In genomic region chr9:136305822-136306690, GRCh38 we compare ENCODE assay signal across 14 cellular contexts. TPM values are rescaled to one million over a fixed set of nuclear protein-coding genes. Genes with fewer than 3 reads are reported as not detected.
DNase-seq lines count a peak whose midpoint lies in the region; ATAC-seq and TF ChIP-seq lines count a peak whose summit lies in the region.
"Had no signal": no experiment of that assay in that cellular context is flagged by ENCODE, and none has a peak within 500 bp of the region (broad histone marks: within the 10 kb centered on the region; RNA-seq: fewer than 3 reads in every experiment).

No MANE protein-coding gene starts in this region.

- H3F3A ChIP-seq in GM23338 (replicated peaks; ENCODE audit: low read depth) = peaks cover 22% of the 10 kb centered on the region

- no peaks in the 10 kb centered on the region for H3K36me3 ChIP-seq in GM23338 (ENCODE audit: insufficient read depth)
- H3K36me3 ChIP-seq in mesendoderm (ENCODE audit: control insufficient read depth, insufficient read depth, low read length) = no peaks in the 10 kb centered on the region
- H3K36me3 ChIP-seq: ascending aorta, thyroid gland had no signal

- CTCF ChIA-PET in activated CD8-positive, alpha-beta T cell treated with anti-CD3 and anti-CD28 coated beads, Interleukin-2, amount 10 ng/mL, durations not matched to agents 7 days and 5 days (lab: Charles Lee) = no interaction called here

- H3K23ac ChIP-seq in mesendoderm (ENCODE audit: low read length) = no peak overlapping the region

- H3K18ac ChIP-seq in mesendoderm (ENCODE audit: low read length) = no peak overlapping the region

- H3K27me3 ChIP-seq in GM23338 (ENCODE audit: insufficient read depth) (no peaks in the 10 kb centered on the region), mesendoderm (ENCODE audit: insufficient read depth, low read length, poor library complexity) (no peaks in the 10 kb centered on the region)
- H3K27me3 ChIP-seq: thyroid gland had no signal

- H4K5ac ChIP-seq in mesendoderm (ENCODE audit: low read length) = no peak overlapping the region

- no peaks in the 10 kb centered on the region for H4K20me1 ChIP-seq in GM23338 (replicated peaks; ENCODE audit: insufficient read depth)

- TF ChIP-seq CTCF in GM23338 (conservative IDR thresholded peaks at IDR 0.05; ENCODE audit: low read depth in 2 of 2) = no peak

- H3K27ac Mint-ChIP-seq in GM23338 = no peak overlapping the region
- H3K27ac Mint-ChIP-seq in activated CD8-positive, alpha-beta T cell treated with anti-CD3 and anti-CD28 coated beads, Interleukin-2, amount 10 ng/mL, durations not matched to agents 7 days and 5 days = peak overlapping the region; percentile 8
- peak overlapping the region in 1 of 10 donors; percentile 31 for H3K27ac Mint-ChIP-seq in naive thymus-derived CD8-positive, alpha-beta T cell

- DNase-seq in DMS79 treated with DMSO at 0.1 percent for 48 hours (lab: John Stamatoyannopoulos, UW) = peak; percentile 9
- DNase-seq in DMS79 (lab: John Stamatoyannopoulos, UW) = no peak
- no peak for DNase-seq in GM23338 (ENCODE audit: low spot score)
- peak; percentile 30 for DNase-seq in activated CD8-positive, alpha-beta T cell treated with anti-CD3 and anti-CD28 coated beads, Interleukin-2, amount 10 ng/mL, durations not matched to agents 7 days and 5 days
- no peak for DNase-seq in naive thymus-derived CD8-positive, alpha-beta T cell
- no peak for DNase-seq in DMS114 treated with DMSO at 0.1 percent for 48 hours (lab: John Stamatoyannopoulos, UW; ENCODE audit: unreplicated experiment)
- no peak for DNase-seq in mesendoderm
- DNase-seq: activated T-cell treated with anti-CD3 and anti-CD28 coated beads for 4 hours, thyroid gland had no signal

- no peaks in the 10 kb centered on the region for H3K4me1 Mint-ChIP-seq in GM23338
- H3K4me1 Mint-ChIP-seq in activated CD8-positive, alpha-beta T cell treated with anti-CD3 and anti-CD28 coated beads, Interleukin-2, amount 10 ng/mL, durations not matched to agents 7 days and 5 days (ENCODE audit: low read depth) = peaks cover 5% of the 10 kb centered on the region
- peaks cover 0 to 7% (median 3%) of the 10 kb centered on the region in 4 donors for H3K4me1 Mint-ChIP-seq in naive thymus-derived CD8-positive, alpha-beta T cell

- no CpG with 5 or more reads among the region's 32 CpGs for WGBS in mesendoderm (ENCODE audit: extremely low coverage, insufficient coverage, low lambda C conversion rate)

- H2BK15ac ChIP-seq in mesendoderm (replicated peaks; ENCODE audit: low read depth) = no peak overlapping the region

- no peaks in the 10 kb centered on the region for H3K27me3 Mint-ChIP-seq in GM23338 (ENCODE audit: insufficient read depth, low read depth, poor library complexity)
- peaks cover 5% of the 10 kb centered on the region for H3K27me3 Mint-ChIP-seq in activated CD8-positive, alpha-beta T cell treated with anti-CD3 and anti-CD28 coated beads, Interleukin-2, amount 10 ng/mL, durations not matched to agents 7 days and 5 days (ENCODE audit: low read depth)
- peaks cover 0 to 4% (median 0%) of the 10 kb centered on the region in 5 donors for H3K27me3 Mint-ChIP-seq in naive thymus-derived CD8-positive, alpha-beta T cell

- H3K4me3 ChIP-seq in GM23338 = no peak overlapping the region
- no peak overlapping the region for H3K4me3 ChIP-seq in mesendoderm (ENCODE audit: low read length)
- H3K4me3 ChIP-seq: ascending aorta, coronary artery, thyroid gland had no signal

- no peak overlapping the region for H3K4me2 ChIP-seq in GM23338
- H3K4me2 ChIP-seq in mesendoderm (ENCODE audit: low read length) = no peak overlapping the region

- ATAC-seq in GM23338 (peak; percentile 13; the same call in 2 of the 3 replicates), GM18873 (IDR thresholded peaks at IDR 0.05; ENCODE audit: low FRiP score, unreplicated experiment) (no peak)
- peak; percentile 42 for ATAC-seq in activated CD8-positive, alpha-beta T cell treated with anti-CD3 and anti-CD28 coated beads, Interleukin-2, amount 10 ng/mL, durations not matched to agents 7 days and 5 days
- peak; percentile 33 to 41 for ATAC-seq in naive thymus-derived CD8-positive, alpha-beta T cell

- H4K8ac ChIP-seq in mesendoderm (ENCODE audit: low read depth, low read length) = no peak overlapping the region

- no peak overlapping the region for H3K4ac ChIP-seq in mesendoderm (ENCODE audit: low read depth, low read length)

- H2AK5ac ChIP-seq in mesendoderm (ENCODE audit: low read length) = no peak overlapping the region

- no peaks in the 10 kb centered on the region for H3K79me2 ChIP-seq in GM23338 (replicated peaks; ENCODE audit: insufficient read depth)
- H3K79me2 ChIP-seq in mesendoderm (ENCODE audit: control insufficient read depth, insufficient read depth, low read length) = no peaks in the 10 kb centered on the region

- POLR2A ChIA-PET in activated CD8-positive, alpha-beta T cell treated with anti-CD3 and anti-CD28 coated beads, Interleukin-2, amount 10 ng/mL, durations not matched to agents 7 days and 5 days (lab: Charles Lee) = no interaction called here
- POLR2A ChIA-PET in naive thymus-derived CD8-positive, alpha-beta T cell (lab: Charles Lee) = no interaction called here

- H2AFZ ChIP-seq in GM23338 = no peak overlapping the region

- H3K9me3 Mint-ChIP-seq in GM23338 = no peaks in the 10 kb centered on the region
- no peaks in the 10 kb centered on the region for H3K9me3 Mint-ChIP-seq in activated CD8-positive, alpha-beta T cell treated with anti-CD3 and anti-CD28 coated beads, Interleukin-2, amount 10 ng/mL, durations not matched to agents 7 days and 5 days (ENCODE audit: insufficient read depth)
- H3K9me3 Mint-ChIP-seq in naive thymus-derived CD8-positive, alpha-beta T cell = no peaks in the 10 kb centered on the region

- H3K79me1 ChIP-seq in mesendoderm (ENCODE audit: low read length) = no peaks in the 10 kb centered on the region

- no peak overlapping the region for H3K56ac ChIP-seq in mesendoderm (ENCODE audit: low read length)

- no peak overlapping the region for H2BK5ac ChIP-seq in mesendoderm (ENCODE audit: low read length)

- no peak overlapping the region for H3K27ac ChIP-seq in GM23338 (ENCODE audit: low read depth)
- no peak overlapping the region for H3K27ac ChIP-seq in mesendoderm (ENCODE audit: low read depth, low read length)
- H3K27ac ChIP-seq: 22Rv1, ascending aorta, coronary artery, thyroid gland, VCaP had no signal

- no peak overlapping the region for H3K9ac ChIP-seq in mesendoderm (ENCODE audit: low read length)

- H3K36me3 Mint-ChIP-seq in GM23338 (ENCODE audit: low read depth) = no peaks in the 10 kb centered on the region
- no peaks in the 10 kb centered on the region for H3K36me3 Mint-ChIP-seq in activated CD8-positive, alpha-beta T cell treated with anti-CD3 and anti-CD28 coated beads, Interleukin-2, amount 10 ng/mL, durations not matched to agents 7 days and 5 days (ENCODE audit: low read depth)
- H3K36me3 Mint-ChIP-seq in naive thymus-derived CD8-positive, alpha-beta T cell = no peaks in the 10 kb centered on the region

- no peak overlapping the region for H2BK120ac ChIP-seq in mesendoderm (ENCODE audit: low read depth, low read length)

- no peak overlapping the region for H3K4me3 Mint-ChIP-seq in GM23338
- H3K4me3 Mint-ChIP-seq in activated CD8-positive, alpha-beta T cell treated with anti-CD3 and anti-CD28 coated beads, Interleukin-2, amount 10 ng/mL, durations not matched to agents 7 days and 5 days = no peak overlapping the region
- peak overlapping the region in 4 of 10 donors; percentile 1 to 66 (median 20) for H3K4me3 Mint-ChIP-seq in naive thymus-derived CD8-positive, alpha-beta T cell

- no peaks in the 10 kb centered on the region for H3K9me2 ChIP-seq in GM23338 (ENCODE audit: insufficient read depth)

- H3K4me1 ChIP-seq in GM23338 (ENCODE audit: insufficient read depth) = no peaks in the 10 kb centered on the region
- H3K4me1 ChIP-seq in mesendoderm (ENCODE audit: control insufficient read depth, low read depth, low read length) = no peaks in the 10 kb centered on the region
- H3K4me1 ChIP-seq: ascending aorta had no signal

TF ChIP-seq in GM23338, 12 proteins besides CTCF, POLR2A, EP300 and RAD21 (continues in another document):
- TF ChIP-seq ZNF114 (CRISPR knock-in tag; IDR thresholded peaks at IDR 0.05) (no peak), POLR2AphosphoS5 (IDR thresholded peaks at IDR 0.05; ENCODE audit: low read depth) (no peak), STAT1 (IDR thresholded peaks at IDR 0.05; ENCODE audit: unreplicated experiment) (no peak)

RNA-seq across cellular contexts. Expression of gene CCDC187, which starts 2.2 kb away (rescaled TPM):
- 0.14 TPM in 1 of 2 replicates, not detected in the other for total RNA-seq in GM23338 (2014; rRNA removed; shearing (Covaris generic))
- polyA plus RNA-seq in GM23338 (2016; fragmentation: Nextera tagmentation; extraction: Ambion mirVana) = not detected in 2 replicates
- total RNA-seq in activated CD8-positive, alpha-beta T cell treated with anti-CD3 and anti-CD28 coated beads, Interleukin-2, amount 10 ng/mL, durations not matched to agents 7 days and 5 days = not detected
- not detected for total RNA-seq in naive thymus-derived CD8-positive, alpha-beta T cell
- polyA plus RNA-seq in naive thymus-derived CD8-positive, alpha-beta T cell = not detected
- polyA plus RNA-seq in mesendoderm (2013, experiment 1 of 2) = under 0.01 TPM
- polyA plus RNA-seq in mesendoderm (2013, experiment 2 of 2) = under 0.01 TPM

RNA-seq across cellular contexts. Expression of gene GPSM1, which starts 21.3 kb away (rescaled TPM):
- total RNA-seq in GM23338 (2014; rRNA removed; shearing (Covaris generic)) = 21.3 and 23.2 TPM in 2 replicates
- 4.8 and 5.6 TPM in 2 replicates for polyA plus RNA-seq in GM23338 (2016; fragmentation: Nextera tagmentation; extraction: Ambion mirVana)
- 1 to 10 TPM; 1.8 to 2.3 TPM for total RNA-seq in activated CD8-positive, alpha-beta T cell treated with anti-CD3 and anti-CD28 coated beads, Interleukin-2, amount 10 ng/mL, durations not matched to agents 7 days and 5 days
- total RNA-seq in naive thymus-derived CD8-positive, alpha-beta T cell = 10 to 100 TPM; 10.0 to 11.6 TPM
- under 1 TPM; 0.50 to 0.98 (median 0.82) TPM for polyA plus RNA-seq in naive thymus-derived CD8-positive, alpha-beta T cell
- 8.2 TPM for polyA plus RNA-seq in mesendoderm (2013, experiment 1 of 2)
- polyA plus RNA-seq in mesendoderm (2013, experiment 2 of 2) = 8.6 TPM

RNA-seq across cellular contexts. Expression of gene DNLZ, which starts 57.5 kb away (rescaled TPM):
- total RNA-seq in GM23338 (2014; rRNA removed; shearing (Covaris generic)) = 21.7 and 53.9 TPM in 2 replicates
- 33.4 and 37.7 TPM in 2 replicates for polyA plus RNA-seq in GM23338 (2016; fragmentation: Nextera tagmentation; extraction: Ambion mirVana)
- 10 to 100 TPM; 20.4 to 21.6 TPM for total RNA-seq in activated CD8-positive, alpha-beta T cell treated with anti-CD3 and anti-CD28 coated beads, Interleukin-2, amount 10 ng/mL, durations not matched to agents 7 days and 5 days
- 10 to 100 TPM; 32.8 to 33.3 TPM for total RNA-seq in naive thymus-derived CD8-positive, alpha-beta T cell
- polyA plus RNA-seq in naive thymus-derived CD8-positive, alpha-beta T cell = 10 to 100 TPM; 51.6 to 58.1 (median 52.9) TPM
- 18.9 TPM for polyA plus RNA-seq in mesendoderm (2013, experiment 1 of 2)
- 19.7 TPM for polyA plus RNA-seq in mesendoderm (2013, experiment 2 of 2)

Comparison
In these comparisons a context has a peak if more than half of its experiments do, and no peak if none do; other contexts are left out.
1. DNase-seq: peak in DMS79 treated with DMSO at 0.1 percent for 48 hours (single experiment) and activated CD8-positive, alpha-beta T cell treated with anti-CD3 and anti-CD28 coated beads, Interleukin-2, amount 10 ng/mL, durations not matched to agents 7 days and 5 days (single experiment); none in DMS79 (single experiment), GM23338 (single experiment), naive thymus-derived CD8-positive, alpha-beta T cell (0 of 10), DMS114 treated with DMSO at 0.1 percent for 48 hours (single experiment) and mesendoderm (single experiment).